ENCODE assay signal across 16 cellular contexts in genomic region chr13:31334994-31335549, GRCh38.
"Had no signal": no experiment of that assay in that cellular context is flagged by ENCODE, and none has a peak within 500 bp of the region (broad histone marks: within the 10 kb centered on the region; RNA-seq: fewer than 3 reads in every experiment).

No MANE protein-coding gene starts in this region.

- H3K4me1 ChIP-seq: right atrium auricular region, sigmoid colon had no signal

- H3K27me3 ChIP-seq: dorsolateral prefrontal cortex, hepatocyte, right atrium auricular region, sigmoid colon had no signal

- ATAC-seq: esophagus mucosa, natural killer cell had no signal

- FAIRE-seq: kidney had no signal

- H3K4me3 Mint-ChIP-seq: natural killer cell, neural crest cell had no signal

- H3K4me3 ChIP-seq: coronary artery, dorsolateral prefrontal cortex, hepatocyte, right atrium auricular region, sigmoid colon, smooth muscle cell had no signal

- H3K27ac Mint-ChIP-seq: natural killer cell had no signal

- H3K36me3 ChIP-seq: right atrium auricular region, sigmoid colon had no signal

- H3K4me1 Mint-ChIP-seq: natural killer cell had no signal

- DNase-seq: dorsolateral prefrontal cortex; effector CD8-positive, alpha-beta T cell; kidney; mammary epithelial cell; natural killer cell; posterior cingulate gyrus; sigmoid colon; stimulated activated CD4-positive, alpha-beta T cell treated with anti-CD3 and anti-CD28 coated beads, Interleukin-2, amount 100 ng/mL, for 48 hours; stimulated activated naive CD4-positive, alpha-beta T cell treated with Interleukin-2 at 50 U/mL for 16 hours; trophoblast cell had no signal
